8 cellular contexts compared by ENCODE assay signal in the genomic region with DNA sequence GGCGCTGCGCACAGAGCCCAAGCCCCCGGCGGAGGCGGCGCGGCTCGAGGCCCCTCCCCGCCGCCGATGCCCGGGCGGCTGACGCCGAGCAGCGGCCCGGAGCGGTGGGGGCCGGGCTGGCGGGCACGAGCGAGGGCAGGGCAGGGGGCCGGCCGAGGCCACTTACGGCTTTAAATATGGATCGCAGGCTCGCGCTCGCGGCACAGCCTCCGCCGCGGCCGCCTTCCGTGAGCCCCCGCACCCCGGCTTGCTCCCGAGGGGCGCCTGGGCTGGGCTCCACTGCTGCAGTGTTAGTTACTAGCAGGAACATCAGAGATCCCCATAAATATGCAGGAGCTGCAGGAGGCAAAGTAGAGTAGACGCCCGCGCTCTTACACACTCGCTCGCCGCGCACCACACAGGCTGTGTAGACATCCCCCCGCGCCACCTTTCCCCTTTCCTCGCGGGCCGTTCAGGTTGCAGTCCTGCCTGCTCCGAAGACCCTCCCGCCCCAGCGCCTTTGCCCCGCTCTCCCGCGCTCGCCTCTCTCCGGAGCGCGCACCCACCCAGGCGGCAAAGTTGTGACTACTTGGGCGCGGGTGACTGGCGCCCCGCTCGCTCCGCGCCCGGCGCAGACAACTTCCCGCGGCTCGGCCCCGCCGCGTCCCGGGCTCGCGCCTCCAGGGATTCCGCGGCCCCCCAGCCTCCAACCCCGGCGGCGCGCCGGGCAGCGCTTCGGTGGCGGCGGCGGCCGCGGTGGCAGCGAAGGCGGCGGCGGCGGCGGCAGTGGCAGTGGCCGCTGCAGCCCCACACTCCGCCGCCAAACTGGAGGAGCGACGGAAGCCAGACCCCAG.
DNase-seq lines count a peak whose midpoint lies in the region; ATAC-seq, FAIRE-seq and TF ChIP-seq lines count a peak whose summit lies in the region.

No MANE protein-coding gene starts in this region.

- POLR2A ChIA-PET in endothelial cell of umbilical vein (lab: Charles Lee), result no interaction called here

- no peaks in the 10 kb centered on the region for H3K36me3 Mint-ChIP-seq in stimulated activated naive CD8-positive, alpha-beta T cell treated with anti-CD3 and anti-CD28 coated beads, Interleukin-15, Interleukin-2, amounts not matched to agents 100 ng/mL and 50 ng/mL, for 24 hours (ENCODE audit: low read depth)

- no peaks in the 10 kb centered on the region for H3K79me2 ChIP-seq in endothelial cell of umbilical vein (ENCODE audit: control insufficient read depth, insufficient read depth, low read length)

- H3K4me1 ChIP-seq in endothelial cell of umbilical vein (ENCODE audit: control insufficient read depth, extremely low read depth, insufficient read depth, low read length), result peaks cover 4% of the 10 kb centered on the region
- peaks cover 9% of the 10 kb centered on the region for H3K4me1 ChIP-seq in mesodermal cell (ENCODE audit: control insufficient read depth, insufficient read depth, low read length, poor library complexity, severe bottlenecking)

- H3K4me2 ChIP-seq in endothelial cell of umbilical vein (ENCODE audit: insufficient read depth, low read length), result peak overlapping the region; percentile 73

- H4K20me1 ChIP-seq in endothelial cell of umbilical vein (replicated peaks; ENCODE audit: control insufficient read depth, extremely low read depth, insufficient read depth, low read length), result no peaks in the 10 kb centered on the region

- H3K4me3 ChIP-seq in endothelial cell of umbilical vein (replicated peaks in 1 of 3; ENCODE audit: insufficient read depth in 1 of 3, low read depth in 1 of 3, low read length in 3 of 3) (peak overlapping the region; percentile 40 to 59 (median 51)), mesodermal cell (ENCODE audit: extremely low read depth, insufficient read depth, low read length, poor library complexity, severe bottlenecking) (peak overlapping the region; percentile 69)

- no peak for TF ChIP-seq POLR2A in endothelial cell of umbilical vein (IDR thresholded peaks at IDR 0.05; ENCODE audit: low read depth, low read length)

- no peaks in the 10 kb centered on the region for H3K9me3 Mint-ChIP-seq in stimulated activated naive CD8-positive, alpha-beta T cell treated with anti-CD3 and anti-CD28 coated beads, Interleukin-15, Interleukin-2, amounts not matched to agents 100 ng/mL and 50 ng/mL, for 24 hours

- peaks cover 27% of the 10 kb centered on the region for H3K4me1 Mint-ChIP-seq in stimulated activated naive CD8-positive, alpha-beta T cell treated with anti-CD3 and anti-CD28 coated beads, Interleukin-15, Interleukin-2, amounts not matched to agents 100 ng/mL and 50 ng/mL, for 24 hours (ENCODE audit: low read depth)

- ATAC-seq in GM19023 (IDR thresholded peaks at IDR 0.05; ENCODE audit: unreplicated experiment), result peak; percentile 38
- ATAC-seq in GM21529 (IDR thresholded peaks at IDR 0.05; ENCODE audit: unreplicated experiment), result no peak

- H3K9ac ChIP-seq in endothelial cell of umbilical vein (replicated peaks; ENCODE audit: extremely low read depth, insufficient read depth, low read length), result no peak overlapping the region

- H3K36me3 ChIP-seq in endothelial cell of umbilical vein (ENCODE audit: control insufficient read depth in 2 of 2, extremely low read depth in 1 of 2, insufficient read depth in 2 of 2, low read length in 2 of 2), result no peaks in the 10 kb centered on the region
- no peaks in the 10 kb centered on the region for H3K36me3 ChIP-seq in mesodermal cell (ENCODE audit: control insufficient read depth, insufficient read depth, low read length)

- no peaks in the 10 kb centered on the region for H3K9me1 ChIP-seq in endothelial cell of umbilical vein (replicated peaks; ENCODE audit: control insufficient read depth, extremely low read depth, insufficient read depth, low read length)

- dilution Hi-C loops in endothelial cell of umbilical vein (cut with MboI; ENCODE audit: extremely low pct_ligation_motif_present, low sequenced_read_pairs), result no loop called here

- DNase-seq in AG20443 (ENCODE audit: low spot score) (peak; percentile 94), LHCN-M2 (ENCODE audit: low read depth) (peak; percentile 43), endothelial cell of umbilical vein (ENCODE audit: low read depth, low spot score) (peak; percentile 28)
- peak in 2 of 3 experiments; percentile 7 to 23 for DNase-seq in activated CD8-positive, alpha-beta memory T cell treated with anti-CD3 and anti-CD28 coated beads for 48 hours (ENCODE audit: low read depth in 2 of 3, low spot score in 2 of 3)

- FAIRE-seq in endothelial cell of umbilical vein (lab: Jason Lieb, UNC), result no peak

- no peak overlapping the region for H3K27ac ChIP-seq in endothelial cell of umbilical vein (ENCODE audit: insufficient read depth, low read depth, low read length)
- H3K27ac ChIP-seq in mesodermal cell (ENCODE audit: low read depth, low read length, severe bottlenecking), result no peak overlapping the region

- 0% methylated on average over 66 to 69 of the region's 105 CpGs for WGBS in mesodermal cell (ENCODE audit: insufficient coverage in 2 of 2), 2 experiments

- TF ChIP-seq CTCF in endothelial cell of umbilical vein (IDR thresholded peaks at IDR 0.05; ENCODE audit: extremely low read depth in 1 of 2, insufficient read depth in 1 of 2, low read depth in 1 of 2, low read length in 2 of 2), result no peak

- peaks cover 53% of the 10 kb centered on the region for H3K27me3 Mint-ChIP-seq in stimulated activated naive CD8-positive, alpha-beta T cell treated with anti-CD3 and anti-CD28 coated beads, Interleukin-15, Interleukin-2, amounts not matched to agents 100 ng/mL and 50 ng/mL, for 24 hours

- H3K27me3 ChIP-seq in endothelial cell of umbilical vein (ENCODE audit: control insufficient read depth in 2 of 2, insufficient read depth in 2 of 2, low read length in 2 of 2), result peaks cover 32 to 64% of the 10 kb centered on the region in 2 experiments

- H2AFZ ChIP-seq in endothelial cell of umbilical vein (ENCODE audit: low read depth, low read length), result peak overlapping the region; percentile 81

- H3K9me3 ChIP-seq in endothelial cell of umbilical vein (replicated peaks; ENCODE audit: control insufficient read depth, insufficient read depth, low read length) (no peaks in the 10 kb centered on the region), mesodermal cell (ENCODE audit: control insufficient read depth, low read length) (no peaks in the 10 kb centered on the region)

- CTCF ChIA-PET in endothelial cell of umbilical vein (lab: Charles Lee), result interaction anchor here (1.0 to 1.2 kb wide), 2 partner anchors 9 to 13 kb away, joined by 3 to 4 read pairs; no protein-coding TSS in a partner anchor

- H3K27ac Mint-ChIP-seq in stimulated activated naive CD8-positive, alpha-beta T cell treated with anti-CD3 and anti-CD28 coated beads, Interleukin-15, Interleukin-2, amounts not matched to agents 100 ng/mL and 50 ng/mL, for 24 hours, result no peak overlapping the region

- intact Hi-C loops in endothelial cell of umbilical vein (cut with micrococcal nuclease), result loop anchor here (10.0 kb wide), 2 partner anchors 532 to 1118 kb away; no protein-coding TSS in a partner anchor

- H3K4me3 Mint-ChIP-seq in stimulated activated naive CD8-positive, alpha-beta T cell treated with anti-CD3 and anti-CD28 coated beads, Interleukin-15, Interleukin-2, amounts not matched to agents 100 ng/mL and 50 ng/mL, for 24 hours, result peak overlapping the region; percentile 82

- BruUV-seq in endothelial cell of umbilical vein (replicated peaks; lab: Mats Ljungman, UMichigan), result no TSS peak

TF ChIP-seq in endothelial cell of umbilical vein, 7 proteins besides CTCF, POLR2A, EP300 and RAD21:
- peak; percentile 42 for TF ChIP-seq EZH2 (IDR thresholded peaks at IDR 0.05; ENCODE audit: borderline replicate concordance, low read depth, low read length, severe bottlenecking)
- TF ChIP-seq MYC (IDR thresholded peaks at IDR 0.05; ENCODE audit: low read depth, low read length), result no peak
- no peak for TF ChIP-seq POLR2AphosphoS5 (IDR thresholded peaks at IDR 0.05; ENCODE audit: insufficient read depth, low read depth, low read length)
- TF ChIP-seq MAX (IDR thresholded peaks at IDR 0.05; ENCODE audit: insufficient read depth, insufficient read length), result no peak
TF ChIP-seq in endothelial cell of umbilical vein: peak in this region for 1.

Comparison
In these comparisons a context has a peak if more than half of its experiments do, and no peak if none do; other contexts are left out.
1. DNase-seq: peak in every context shown above with its lines; median percentile 94 in AG20443; 43 in LHCN-M2; 28 in endothelial cell of umbilical vein; 15 in activated CD8-positive, alpha-beta memory T cell treated with anti-CD3 and anti-CD28 coated beads for 48 hours.